In the genomic region with DNA sequence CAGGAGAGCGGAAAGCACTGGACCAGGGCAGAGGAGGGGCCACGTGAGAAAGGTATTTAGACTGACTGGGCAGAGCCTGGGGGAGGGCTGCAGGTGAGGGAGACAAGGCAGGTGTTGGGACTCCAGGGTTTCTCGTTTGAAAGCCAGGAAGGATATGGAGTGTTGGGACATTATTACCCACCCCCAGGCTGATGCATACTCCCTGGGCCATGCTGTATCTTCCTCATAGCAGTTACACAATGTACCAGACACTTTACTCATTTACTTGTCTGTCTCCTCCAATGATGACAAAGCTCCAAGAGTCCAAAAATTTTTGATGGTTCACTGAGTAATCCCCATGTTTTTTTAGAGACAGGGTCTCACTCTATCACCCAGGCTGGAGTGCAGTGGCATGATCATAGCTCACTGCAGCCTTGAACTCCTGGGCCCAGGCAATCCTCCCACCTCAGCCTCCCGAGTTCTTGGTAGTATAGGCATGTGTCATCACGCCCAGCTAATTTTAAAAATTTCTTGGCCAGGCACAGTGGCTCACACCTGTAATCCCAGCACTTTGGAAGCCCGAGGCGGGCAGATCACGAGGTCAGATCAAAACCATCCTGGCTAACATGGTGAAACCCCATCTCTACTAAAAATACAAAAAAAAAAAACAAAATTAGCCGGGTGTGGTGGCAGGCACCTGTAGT, we compare ENCODE assay signal across 14 cellular contexts. TPM values are rescaled to one million over a fixed set of nuclear protein-coding genes. Genes with fewer than 3 reads are reported as not detected.
A peak's percentile ranks its signal among the peaks of the same experiment; 100 is the strongest.
DNase-seq lines count a peak whose midpoint lies in the region; ATAC-seq lines count a peak whose summit lies in the region.
"Had no signal": no experiment of that assay in that cellular context is flagged by ENCODE, and none has a peak within 500 bp of the region (broad histone marks: within the 10 kb centered on the region; RNA-seq: fewer than 3 reads in every experiment).

No MANE protein-coding gene starts in this region.

- no peaks in the 10 kb centered on the region for H3K27me3 ChIP-seq in CD4-positive, CD25-positive, alpha-beta regulatory T cell (ENCODE audit: control insufficient read depth, insufficient read depth, low read length)
- H3K27me3 ChIP-seq in CD8-positive, alpha-beta memory T cell (ENCODE audit: insufficient read depth, low read length, poor library complexity, severe bottlenecking): no peaks in the 10 kb centered on the region
- H3K27me3 ChIP-seq: body of pancreas, gastrocnemius medialis had no signal

- DNase-seq in CD4-positive, CD25-positive, alpha-beta regulatory T cell: no peak
- no peak for DNase-seq in CD8-positive, alpha-beta memory T cell
- DNase-seq in activated CD4-positive, alpha-beta memory T cell treated with anti-CD3 and anti-CD28 coated beads, Interleukin-2, amount 10 ng/mL, durations not matched to agents 7 days and 5 days: no peak
- DNase-seq in memory B cell (ENCODE audit: low spot score in 2 of 2): no peak
- no peak for DNase-seq in retina
- DNase-seq in stimulated activated naive CD4-positive, alpha-beta T cell (lab: John Stamatoyannopoulos, UW): no peak
- DNase-seq: body of pancreas; effector CD8-positive, alpha-beta T cell; gastrocnemius medialis; substantia nigra; WERI-Rb-1 had no signal

- H3K36me3 Mint-ChIP-seq in CD4-positive, CD25-positive, alpha-beta regulatory T cell: no peaks in the 10 kb centered on the region
- H3K36me3 Mint-ChIP-seq in CD8-positive, alpha-beta memory T cell: peaks cover 0 to 15% (median 0%) of the 10 kb centered on the region in 3 donors
- H3K36me3 Mint-ChIP-seq in activated CD4-positive, alpha-beta memory T cell treated with anti-CD3 and anti-CD28 coated beads, Interleukin-2, amount 10 ng/mL, durations not matched to agents 7 days and 5 days (ENCODE audit: low read depth): peaks cover 3% of the 10 kb centered on the region
- peaks cover 2% of the 10 kb centered on the region for H3K36me3 Mint-ChIP-seq in memory B cell

- peaks cover 56% of the 10 kb centered on the region for H3K4me1 ChIP-seq in CD4-positive, CD25-positive, alpha-beta regulatory T cell (ENCODE audit: control insufficient read depth, insufficient read depth, low read length, poor library complexity, severe bottlenecking)
- H3K4me1 ChIP-seq in CD8-positive, alpha-beta memory T cell (ENCODE audit: insufficient read depth, low read length): peaks cover 49% of the 10 kb centered on the region

- POLR2A ChIA-PET in CD8-positive, alpha-beta memory T cell (lab: Charles Lee): no interaction called here
- POLR2A ChIA-PET in activated CD4-positive, alpha-beta memory T cell treated with anti-CD3 and anti-CD28 coated beads, Interleukin-2, amount 10 ng/mL, durations not matched to agents 7 days and 5 days (lab: Charles Lee): no interaction called here

- H3K27ac ChIP-seq in CD4-positive, CD25-positive, alpha-beta regulatory T cell (ENCODE audit: insufficient read depth, low read length, poor library complexity, severe bottlenecking): no peak overlapping the region
- H3K27ac ChIP-seq in CD8-positive, alpha-beta memory T cell (ENCODE audit: low read depth, low read length): no peak overlapping the region
- H3K27ac ChIP-seq: body of pancreas, gastrocnemius medialis, WERI-Rb-1 had no signal

- no peaks in the 10 kb centered on the region for H3K27me3 Mint-ChIP-seq in CD4-positive, CD25-positive, alpha-beta regulatory T cell
- H3K27me3 Mint-ChIP-seq in CD8-positive, alpha-beta memory T cell: no peaks in the 10 kb centered on the region
- no peaks in the 10 kb centered on the region for H3K27me3 Mint-ChIP-seq in activated CD4-positive, alpha-beta memory T cell treated with anti-CD3 and anti-CD28 coated beads, Interleukin-2, amount 10 ng/mL, durations not matched to agents 7 days and 5 days
- H3K27me3 Mint-ChIP-seq in memory B cell: no peaks in the 10 kb centered on the region

- H3K4me3 Mint-ChIP-seq in CD4-positive, CD25-positive, alpha-beta regulatory T cell: peak overlapping the region; percentile 67 to 89 (median 76)
- H3K4me3 Mint-ChIP-seq in CD8-positive, alpha-beta memory T cell: peak overlapping the region in 6 of 7 donors; percentile 5 to 79 (median 36)
- peak overlapping the region; percentile 10 for H3K4me3 Mint-ChIP-seq in activated CD4-positive, alpha-beta memory T cell treated with anti-CD3 and anti-CD28 coated beads, Interleukin-2, amount 10 ng/mL, durations not matched to agents 7 days and 5 days
- H3K4me3 Mint-ChIP-seq in memory B cell: peak overlapping the region; percentile 1

- H3K9me3 ChIP-seq in CD4-positive, CD25-positive, alpha-beta regulatory T cell (ENCODE audit: control insufficient read depth in 2 of 2, low read length in 2 of 2): no peaks in the 10 kb centered on the region
- no peaks in the 10 kb centered on the region for H3K9me3 ChIP-seq in CD8-positive, alpha-beta memory T cell (ENCODE audit: low read length)
- H3K9me3 ChIP-seq: body of pancreas, gastrocnemius medialis, HAP-1 had no signal

- H3K36me3 ChIP-seq in CD4-positive, CD25-positive, alpha-beta regulatory T cell (ENCODE audit: control insufficient read depth, insufficient read depth, low read length): no peaks in the 10 kb centered on the region
- no peaks in the 10 kb centered on the region for H3K36me3 ChIP-seq in CD8-positive, alpha-beta memory T cell (ENCODE audit: insufficient read depth, low read length)
- H3K36me3 ChIP-seq: WERI-Rb-1 had no signal

- H3K9me3 Mint-ChIP-seq in CD4-positive, CD25-positive, alpha-beta regulatory T cell: no peaks in the 10 kb centered on the region
- H3K9me3 Mint-ChIP-seq in CD8-positive, alpha-beta memory T cell: no peaks in the 10 kb centered on the region
- no peaks in the 10 kb centered on the region for H3K9me3 Mint-ChIP-seq in activated CD4-positive, alpha-beta memory T cell treated with anti-CD3 and anti-CD28 coated beads, Interleukin-2, amount 10 ng/mL, durations not matched to agents 7 days and 5 days
- H3K9me3 Mint-ChIP-seq in memory B cell: no peaks in the 10 kb centered on the region

- CTCF ChIA-PET in CD8-positive, alpha-beta memory T cell (lab: Charles Lee): no interaction called here
- CTCF ChIA-PET in activated CD4-positive, alpha-beta memory T cell treated with anti-CD3 and anti-CD28 coated beads, Interleukin-2, amount 10 ng/mL, durations not matched to agents 7 days and 5 days (lab: Charles Lee): no interaction called here

- peak overlapping the region; percentile 28 to 67 (median 65) for H3K27ac Mint-ChIP-seq in CD4-positive, CD25-positive, alpha-beta regulatory T cell
- H3K27ac Mint-ChIP-seq in CD8-positive, alpha-beta memory T cell: peak overlapping the region in 6 of 8 donors; percentile 7 to 71 (median 50)
- H3K27ac Mint-ChIP-seq in activated CD4-positive, alpha-beta memory T cell treated with anti-CD3 and anti-CD28 coated beads, Interleukin-2, amount 10 ng/mL, durations not matched to agents 7 days and 5 days: peak overlapping the region; percentile 3
- no peak overlapping the region for H3K27ac Mint-ChIP-seq in memory B cell

- peaks cover 5 to 66% (median 25%) of the 10 kb centered on the region in 4 donors for H3K4me1 Mint-ChIP-seq in CD4-positive, CD25-positive, alpha-beta regulatory T cell
- peaks cover 39 to 56% (median 45%) of the 10 kb centered on the region in 3 donors for H3K4me1 Mint-ChIP-seq in CD8-positive, alpha-beta memory T cell
- peaks cover 54% of the 10 kb centered on the region for H3K4me1 Mint-ChIP-seq in activated CD4-positive, alpha-beta memory T cell treated with anti-CD3 and anti-CD28 coated beads, Interleukin-2, amount 10 ng/mL, durations not matched to agents 7 days and 5 days
- peaks cover 21% of the 10 kb centered on the region for H3K4me1 Mint-ChIP-seq in memory B cell

- H3K4me3 ChIP-seq in CD4-positive, CD25-positive, alpha-beta regulatory T cell (ENCODE audit: low read depth, low read length): no peak overlapping the region
- no peak overlapping the region for H3K4me3 ChIP-seq in CD8-positive, alpha-beta memory T cell (ENCODE audit: low read length)
- H3K4me3 ChIP-seq: body of pancreas, gastrocnemius medialis, HAP-1 had no signal

- ATAC-seq in CD4-positive, CD25-positive, alpha-beta regulatory T cell (ENCODE audit: low read depth in 2 of 2): no peak
- ATAC-seq in memory B cell (ENCODE audit: low read depth) (no peak), GM18870 (IDR thresholded peaks at IDR 0.05; ENCODE audit: unreplicated experiment) (no peak)
- ATAC-seq: body of pancreas, gastrocnemius medialis had no signal

RNA-seq across cellular contexts. Expression of a gene that starts 2.2 kb away (rescaled TPM):
- 54.7 TPM for total RNA-seq in CD4-positive, CD25-positive, alpha-beta regulatory T cell
- 100 to 1,000 TPM; 161 to 182 (median 171) TPM for polyA plus RNA-seq in CD4-positive, CD25-positive, alpha-beta regulatory T cell
- total RNA-seq in CD8-positive, alpha-beta memory T cell: 10 to 100 TPM; 22.7 to 24.3 TPM
- polyA plus RNA-seq in CD8-positive, alpha-beta memory T cell: 151 TPM
- total RNA-seq in activated CD4-positive, alpha-beta memory T cell treated with anti-CD3 and anti-CD28 coated beads, Interleukin-2, amount 10 ng/mL, durations not matched to agents 7 days and 5 days: 10 to 100 TPM; 64.4 to 65.0 TPM

RNA-seq across cellular contexts. Expression of a gene that starts 2.8 kb away (rescaled TPM):
- total RNA-seq in CD4-positive, CD25-positive, alpha-beta regulatory T cell: 22.9 TPM
- polyA plus RNA-seq in CD4-positive, CD25-positive, alpha-beta regulatory T cell: 10 to 100 TPM; 12.8 to 21.0 (median 17.4) TPM
- 10 to 100 TPM; 12.4 TPM for total RNA-seq in CD8-positive, alpha-beta memory T cell
- polyA plus RNA-seq in CD8-positive, alpha-beta memory T cell: 19.9 TPM
- 10 to 100 TPM; 16.3 to 20.4 TPM for total RNA-seq in activated CD4-positive, alpha-beta memory T cell treated with anti-CD3 and anti-CD28 coated beads, Interleukin-2, amount 10 ng/mL, durations not matched to agents 7 days and 5 days

RNA-seq across cellular contexts. Expression of a gene that starts 15.0 kb away (rescaled TPM):
- total RNA-seq in CD4-positive, CD25-positive, alpha-beta regulatory T cell: 0.72 TPM
- under 1 TPM; 0.05 to 0.28 (median 0.15) TPM for polyA plus RNA-seq in CD4-positive, CD25-positive, alpha-beta regulatory T cell
- under 1 TPM; 0.13 to 0.18 TPM for total RNA-seq in CD8-positive, alpha-beta memory T cell
- 0.20 TPM for polyA plus RNA-seq in CD8-positive, alpha-beta memory T cell
- total RNA-seq in activated CD4-positive, alpha-beta memory T cell treated with anti-CD3 and anti-CD28 coated beads, Interleukin-2, amount 10 ng/mL, durations not matched to agents 7 days and 5 days: under 1 TPM; 0.10 to 0.15 TPM
- total RNA-seq: body of pancreas, skeletal muscle tissue had no signal

Comparison
In these comparisons a context has a peak if more than half of its experiments do, and no peak if none do; other contexts are left out.
1. H3K4me3 Mint-ChIP-seq: peak in every context shown above with its lines; median percentile 76 in CD4-positive, CD25-positive, alpha-beta regulatory T cell; 36 in CD8-positive, alpha-beta memory T cell; 10 in activated CD4-positive, alpha-beta memory T cell treated with anti-CD3 and anti-CD28 coated beads, Interleukin-2, amount 10 ng/mL, durations not matched to agents 7 days and 5 days; 1 in memory B cell.